26 cellular contexts compared by ENCODE assay signal in genomic region chr9:2729003-2729402, GRCh38. TPM values are rescaled to one million over a fixed set of nuclear protein-coding genes. Genes with fewer than 3 reads are reported as not detected.
DNase-seq lines count a peak whose midpoint lies in the region; ATAC-seq, FAIRE-seq and TF ChIP-seq lines count a peak whose summit lies in the region.
"Had no signal": no experiment of that assay in that cellular context is flagged by ENCODE, and none has a peak within 500 bp of the region (broad histone marks: within the 10 kb centered on the region; RNA-seq: fewer than 3 reads in every experiment).

No MANE protein-coding gene starts in this region.

- H3K27ac Mint-ChIP-seq in progenitor cell of endocrine pancreas: peak overlapping the region; percentile 4
- H3K27ac Mint-ChIP-seq: B cell had no signal

- no peak overlapping the region for H3K4me2 ChIP-seq in OCI-LY7 (ENCODE audit: low read length)

- peaks cover 3% of the 10 kb centered on the region; the same call in 1 of the 2 replicates for H3K36me3 ChIP-seq in OCI-LY7 (ENCODE audit: insufficient read depth, low read length)
- H3K36me3 ChIP-seq: ascending aorta, gastroesophageal sphincter had no signal

- no TSS peak for BruUV-seq in OCI-LY7 (replicated peaks; lab: Mats Ljungman, UMichigan)

- no peak for TF ChIP-seq POLR2A in H54 (IDR thresholded peaks at IDR 0.05; ENCODE audit: low read depth, low read length)

- no peak overlapping the region for H3K27ac ChIP-seq in OCI-LY7 (ENCODE audit: low read depth, low read length, poor library complexity, severe bottlenecking)
- H3K27ac ChIP-seq: gastroesophageal sphincter had no signal

- intact Hi-C loops in OCI-LY7 (cut with micrococcal nuclease; ENCODE audit: unreplicated experiment): loop anchor here (10.0 kb wide), 1 partner anchor 494 kb away; no protein-coding TSS in a partner anchor

- no peaks in the 10 kb centered on the region for H3K9me3 ChIP-seq in OCI-LY7 (ENCODE audit: low read length)
- H3K9me3 ChIP-seq: ascending aorta, gastroesophageal sphincter had no signal

- H3K79me2 ChIP-seq in OCI-LY7 (ENCODE audit: insufficient read depth, low read depth, low read length): no peaks in the 10 kb centered on the region

- no peaks in the 10 kb centered on the region for H4K20me1 ChIP-seq in OCI-LY7 (ENCODE audit: insufficient read depth, low read length)

- no peaks in the 10 kb centered on the region for H3K4me1 Mint-ChIP-seq in progenitor cell of endocrine pancreas (ENCODE audit: low read depth)

- H3K9me2 ChIP-seq in OCI-LY7 (ENCODE audit: insufficient read depth, low read length): no peaks in the 10 kb centered on the region

- no peaks in the 10 kb centered on the region for H3K9me3 Mint-ChIP-seq in progenitor cell of endocrine pancreas (ENCODE audit: low read depth)

- no peak overlapping the region for H2AFZ ChIP-seq in OCI-LY7 (ENCODE audit: low read length)

- POLR2A ChIA-PET in OCI-LY7 (lab: Charles Lee): interaction anchor here (1.0 kb wide), 2 partner anchors 13 to 15 kb away, joined by 3 to 5 read pairs; no protein-coding TSS in a partner anchor

- CTCF ChIA-PET in OCI-LY7 (lab: Charles Lee; ENCODE audit: unreplicated experiment): no interaction called here

- peak; percentile 71 for FAIRE-seq in H54 (lab: Jason Lieb, UNC)
- FAIRE-seq: D721Med had no signal

- peaks cover 7% of the 10 kb centered on the region for H3K4me1 ChIP-seq in OCI-LY7 (ENCODE audit: insufficient read depth, low read length, poor library complexity, severe bottlenecking)

- H3K4me3 Mint-ChIP-seq in progenitor cell of endocrine pancreas (ENCODE audit: low read depth): no peak overlapping the region
- H3K4me3 Mint-ChIP-seq: B cell, neural crest cell had no signal

- H3K4me3 ChIP-seq in choroid plexus epithelial cell (ENCODE audit: low read depth, low read length) (no peak overlapping the region), OCI-LY7 (ENCODE audit: low read depth, low read length, poor library complexity, severe bottlenecking) (no peak overlapping the region)
- H3K4me3 ChIP-seq: ascending aorta, coronary artery, gastroesophageal sphincter had no signal

- no peak for TF ChIP-seq CTCF in choroid plexus epithelial cell (conservative IDR thresholded peaks at IDR 0.05; ENCODE audit: low read depth, low read length)
- no peak for TF ChIP-seq CTCF in progenitor cell of endocrine pancreas (IDR thresholded peaks at IDR 0.05; ENCODE audit: unreplicated experiment)
- no peak for TF ChIP-seq CTCF in OCI-LY7 (conservative IDR thresholded peaks at IDR 0.05; ENCODE audit: low read length)

- no peaks in the 10 kb centered on the region for H3K36me3 Mint-ChIP-seq in progenitor cell of endocrine pancreas (ENCODE audit: insufficient read depth)

- DNase-seq in H54 (ENCODE audit: insufficient read length, low spot score): no peak
- peak; percentile 11 for DNase-seq in NCI-H69 (lab: John Stamatoyannopoulos, UW)
- peak; percentile 43 for DNase-seq in choroid plexus epithelial cell (ENCODE audit: low read depth)
- no peak for DNase-seq in progenitor cell of endocrine pancreas (ENCODE audit: low spot score, unreplicated experiment)
- no peak for DNase-seq in activated CD4-positive, alpha-beta T cell treated with anti-CD3 and anti-CD28 coated beads for 1 hour
- DNase-seq in OCI-LY7 (ENCODE audit: low spot score): no peak
- no peak for DNase-seq in left lobe of liver (ENCODE audit: low spot score)
- no peak for DNase-seq in MV-4-11 (lab: John Stamatoyannopoulos, UW)
- DNase-seq: activated CD4-positive, alpha-beta T cell treated with anti-CD3 and anti-CD28 coated beads, Interleukin-2, amount 50 U/mL, for 48 hours; activated naive CD4-positive, alpha-beta T cell; activated T-cell treated with anti-CD3 and anti-CD28 coated beads for 4 hours; left cardiac atrium; NCI-H1417 treated with DMSO at 0.1 percent for 48 hours; NCI-H774; substantia nigra; T-helper 2 cell; WERI-Rb-1 had no signal

- ATAC-seq in left lobe of liver: no peak
- ATAC-seq: gastroesophageal sphincter had no signal

- peaks cover 25% of the 10 kb centered on the region for H3K27me3 Mint-ChIP-seq in progenitor cell of endocrine pancreas
- H3K27me3 Mint-ChIP-seq: B cell had no signal

RNA-seq across cellular contexts. Expression of gene KCNV2, which starts 11.7 kb away (rescaled TPM):
- total RNA-seq in progenitor cell of endocrine pancreas: not detected in 2 replicates
- not detected in 2 replicates for total RNA-seq in OCI-LY7 (2014; rRNA removed; shearing (Covaris generic))
- not detected in 2 replicates for total RNA-seq in OCI-LY7 (2022)
- total RNA-seq in left lobe of liver: not detected
- total RNA-seq: ascending aorta, B cell, gastroesophageal sphincter, HT-29, left cardiac atrium, mononuclear cell, neural crest cell, urinary bladder had no signal

Comparison
In these comparisons a context has a peak if more than half of its experiments do, and no peak if none do; other contexts are left out.
1. DNase-seq: peak in NCI-H69 (single experiment) and choroid plexus epithelial cell (single experiment); none in H54 (single experiment), progenitor cell of endocrine pancreas (single experiment), activated CD4-positive, alpha-beta T cell treated with anti-CD3 and anti-CD28 coated beads for 1 hour (single experiment), OCI-LY7 (single experiment), left lobe of liver (single experiment) and MV-4-11 (single experiment).